ENCODE assay signal across 8 cellular contexts in the genomic region with DNA sequence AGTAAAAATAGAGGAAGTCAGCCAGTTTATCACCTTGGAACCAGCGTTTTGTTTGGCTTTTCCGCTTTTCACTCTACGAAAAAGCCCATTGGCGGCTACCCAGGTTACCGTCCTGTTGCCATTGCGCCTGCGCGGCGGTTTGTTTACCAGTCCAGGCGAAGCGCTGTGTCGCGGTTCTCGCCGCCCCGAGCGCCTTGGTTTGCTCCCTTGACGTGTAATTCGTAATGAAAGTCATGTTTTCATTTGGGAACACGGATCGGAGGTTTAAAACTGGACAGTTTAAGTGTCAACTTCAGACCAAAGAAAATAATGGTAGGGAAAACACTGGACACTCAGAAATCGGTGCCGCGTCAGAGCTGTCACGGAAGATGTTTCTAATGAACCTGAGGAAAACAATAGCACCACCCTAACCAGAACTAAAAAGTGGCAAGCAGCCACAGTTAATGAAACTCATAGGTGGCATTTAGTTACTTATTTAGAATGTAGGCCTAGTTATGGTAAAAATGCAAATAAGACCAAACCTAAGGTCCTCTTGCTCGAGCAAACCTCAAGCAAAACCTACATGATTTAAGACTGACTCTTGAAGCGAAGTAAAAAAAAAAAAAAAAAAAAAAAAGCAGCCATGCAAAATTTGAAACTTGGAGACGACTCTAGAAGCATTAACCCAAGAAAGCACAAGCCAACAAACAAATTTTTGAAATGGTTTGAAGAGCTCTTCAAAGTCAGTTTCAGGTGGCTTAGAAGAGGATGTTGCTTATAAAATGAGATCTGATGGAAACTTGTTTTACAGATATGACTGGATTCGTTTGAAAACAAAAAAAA. TPM values are rescaled to one million over a fixed set of nuclear protein-coding genes. Genes with fewer than 3 reads are reported as not detected.
DNase-seq lines count a peak whose midpoint lies in the region; ATAC-seq and TF ChIP-seq lines count a peak whose summit lies in the region.

No MANE protein-coding gene starts in this region.

- H3K79me2 ChIP-seq in SU-DHL-6 (ENCODE audit: insufficient read depth, low read length) = no peaks in the 10 kb centered on the region

- peaks cover 54% of the 10 kb centered on the region for H3K4me1 Mint-ChIP-seq in activated naive CD8-positive, alpha-beta T cell treated with anti-CD3 and anti-CD28 coated beads, Interleukin-2, amount 50 U/mL, for 24 hours
- H3K4me1 Mint-ChIP-seq in type B pancreatic cell (ENCODE audit: unreplicated experiment) = peaks cover 8% of the 10 kb centered on the region

- H3K27ac ChIP-seq in SU-DHL-6 (ENCODE audit: low read depth, low read length) = peak overlapping the region; percentile 99
- peak overlapping the region; percentile 90 to 99 (median 96) for H3K27ac ChIP-seq in heart left ventricle

- peak in 1 of 2 donors; percentile 73 for TF ChIP-seq POLR2A in heart left ventricle (IDR thresholded peaks at IDR 0.05)

- H3K36me3 ChIP-seq in SU-DHL-6 (ENCODE audit: low read length) (no peaks in the 10 kb centered on the region), heart left ventricle (no peaks in the 10 kb centered on the region)

- H3K4me2 ChIP-seq in SU-DHL-6 (ENCODE audit: low read depth, low read length, poor library complexity, severe bottlenecking) = peak overlapping the region; percentile 97

- H3K27me3 Mint-ChIP-seq in activated naive CD8-positive, alpha-beta T cell treated with anti-CD3 and anti-CD28 coated beads, Interleukin-2, amount 50 U/mL, for 24 hours = no peaks in the 10 kb centered on the region
- H3K27me3 Mint-ChIP-seq in type B pancreatic cell = peaks cover 4% of the 10 kb centered on the region

- peaks cover 0 to 23% (median 5%) of the 10 kb centered on the region in 12 donors for H3K4me1 ChIP-seq in heart left ventricle

- H3K4me3 ChIP-seq in HFF-Myc (replicated peaks; ENCODE audit: low read depth, low read length) = peak overlapping the region; percentile 42
- H3K4me3 ChIP-seq in SU-DHL-6 (ENCODE audit: insufficient read depth, low read length, poor library complexity, severe bottlenecking) = peak overlapping the region; percentile 68
- H3K4me3 ChIP-seq in heart left ventricle = peak overlapping the region; percentile 15 to 73 (median 64)

- peak overlapping the region; percentile 84 for H3K4me3 Mint-ChIP-seq in activated naive CD8-positive, alpha-beta T cell treated with anti-CD3 and anti-CD28 coated beads, Interleukin-2, amount 50 U/mL, for 24 hours
- H3K4me3 Mint-ChIP-seq in type B pancreatic cell = peak overlapping the region; percentile 98

- 1 to 2% (median 1%) methylated on average over 29 of the region's 29 CpGs for WGBS in heart left ventricle, 4 donors

- H3K9me3 Mint-ChIP-seq in activated naive CD8-positive, alpha-beta T cell treated with anti-CD3 and anti-CD28 coated beads, Interleukin-2, amount 50 U/mL, for 24 hours = no peaks in the 10 kb centered on the region
- peaks cover 4% of the 10 kb centered on the region for H3K9me3 Mint-ChIP-seq in type B pancreatic cell

- peak overlapping the region; percentile 89 for H3K9ac ChIP-seq in SU-DHL-6 (ENCODE audit: low read length)

- H3K9me3 ChIP-seq in SU-DHL-6 (ENCODE audit: insufficient read depth, low read length) = no peaks in the 10 kb centered on the region
- H3K9me3 ChIP-seq in heart left ventricle = no peaks in the 10 kb centered on the region

- no peaks in the 10 kb centered on the region for H4K20me1 ChIP-seq in SU-DHL-6 (ENCODE audit: low read depth, low read length)

- intact Hi-C loops in heart left ventricle (cut with DNase I) = loop anchor here in 5 of 10 donors (1.0 to 10.0 kb wide), 6 partner anchors 20 to 134 kb away; a partner anchor contains a TSS

- H3K27ac Mint-ChIP-seq in activated naive CD8-positive, alpha-beta T cell treated with anti-CD3 and anti-CD28 coated beads, Interleukin-2, amount 50 U/mL, for 24 hours = peak overlapping the region; percentile 92
- peak overlapping the region; percentile 97 for H3K27ac Mint-ChIP-seq in type B pancreatic cell

- no peaks in the 10 kb centered on the region for H3K9me2 ChIP-seq in SU-DHL-6 (replicated peaks; ENCODE audit: insufficient read depth, low read length)

- ATAC-seq in activated naive CD8-positive, alpha-beta T cell treated with anti-CD3 and anti-CD28 coated beads, Interleukin-2, amount 50 U/mL, for 24 hours = peak; percentile 59
- peak; percentile 87 to 95 (median 92) for ATAC-seq in heart left ventricle

- H3K27me3 ChIP-seq in SU-DHL-6 (ENCODE audit: low read length) (no peaks in the 10 kb centered on the region), heart left ventricle (no peaks in the 10 kb centered on the region)

- DNase-seq in GDM1 (lab: John Stamatoyannopoulos, UW) (peak; percentile 58), HFF-Myc (ENCODE audit: extremely low read depth, low read depth) (no peak), MV-4-11 (lab: John Stamatoyannopoulos, UW) (peak; percentile 87), heart left ventricle (peak; percentile 91 to 95 (median 93)), pons (ENCODE audit: low spot score) (peak; percentile 92), type B pancreatic cell (ENCODE audit: extremely low spot score, unreplicated experiment) (peak; percentile 89)
- peak; percentile 89 for DNase-seq in activated naive CD8-positive, alpha-beta T cell treated with anti-CD3 and anti-CD28 coated beads, Interleukin-2, amount 50 U/mL, for 24 hours

- peaks cover 5% of the 10 kb centered on the region for H3K36me3 Mint-ChIP-seq in activated naive CD8-positive, alpha-beta T cell treated with anti-CD3 and anti-CD28 coated beads, Interleukin-2, amount 50 U/mL, for 24 hours (ENCODE audit: low read depth)
- no peaks in the 10 kb centered on the region for H3K36me3 Mint-ChIP-seq in type B pancreatic cell

- H3F3A ChIP-seq in SU-DHL-6 (ENCODE audit: insufficient read depth) = peaks cover 22% of the 10 kb centered on the region

- peak overlapping the region; percentile 74 for H2AFZ ChIP-seq in SU-DHL-6 (ENCODE audit: low read depth, low read length, severe bottlenecking)

- TF ChIP-seq CTCF in HFF-Myc (IDR thresholded peaks at IDR 0.05; ENCODE audit: low read depth, low read length, missing control alignments) (no peak), SU-DHL-6 (IDR thresholded peaks at IDR 0.05; ENCODE audit: insufficient read depth, low read length, poor library complexity, severe bottlenecking) (no peak), heart left ventricle (IDR thresholded peaks at IDR 0.05) (peak in 1 of 12 donors; percentile 16), type B pancreatic cell (conservative IDR thresholded peaks at IDR 0.05) (no peak)

RNA-seq across cellular contexts. Expression of a gene that starts 0.8 kb away (rescaled TPM):
- total RNA-seq in heart left ventricle = under 1 TPM in 1 of 9 donors, not detected in 8; 0.61 TPM
- polyA plus RNA-seq in heart left ventricle = under 1 TPM in 1 of 2 donors, not detected in 1; 0.04 TPM
- total RNA-seq in type B pancreatic cell (ENCODE audit: low replicate concordance) = 1.6 and 3.6 TPM in 2 replicates

RNA-seq across cellular contexts. Expression of a gene that starts 20.4 kb away (rescaled TPM):
- total RNA-seq in heart left ventricle (10 to 100 TPM; 25.8 to 44.9 (median 35.1) TPM), type B pancreatic cell (ENCODE audit: low replicate concordance) (49.6 and 85.5 TPM in 2 replicates)
- 10 to 100 TPM; 19.0 to 27.4 TPM for polyA plus RNA-seq in heart left ventricle
